Comparison of ENCODE assay signal across 32 cellular contexts in genomic region chr7:16826061-16826460, GRCh38. TPM values are rescaled to one million over a fixed set of nuclear protein-coding genes. Genes with fewer than 3 reads are reported as not detected.
"Had no signal": no experiment of that assay in that cellular context is flagged by ENCODE, and none has a peak within 500 bp of the region (broad histone marks: within the 10 kb centered on the region; RNA-seq: fewer than 3 reads in every experiment).

No MANE protein-coding gene starts in this region.

- H3K9me3 ChIP-seq: mucosa of descending colon, ovary, right lobe of liver, stomach, testis, thyroid gland, upper lobe of right lung had no signal

- H3K4me3 Mint-ChIP-seq: memory B cell; naive thymus-derived CD4-positive, alpha-beta T cell; natural killer cell treated with Interleukin-12 subunit alpha and Interleukin-12 subunit beta and Interleukin-15 and Interleukin-18, amount 100 ng/mL, for 72 hours; stimulated activated memory B cell treated with anti-CD40 and anti-IgM and Interleukin-4, amounts not matched to agents 10 μg/mL and 1 μg/mL and 100 μg/mL, for 72 hours had no signal

- H3K27me3 Mint-ChIP-seq: progenitor cell of endocrine pancreas had no signal

- H3K4me2 ChIP-seq: smooth muscle cell had no signal

- H3K4me3 ChIP-seq: left ventricle myocardium inferior, lung, mucosa of descending colon, ovary, right atrium auricular region, right lobe of liver, smooth muscle cell, stomach, testis, thyroid gland, transverse colon, upper lobe of right lung had no signal

- H3K27ac ChIP-seq: left ventricle myocardium inferior, ovary, right atrium auricular region, right lobe of liver, stomach, testis, thyroid gland, transverse colon, upper lobe of right lung had no signal

- H3K36me3 ChIP-seq: left ventricle myocardium inferior, ovary, right atrium auricular region, right lobe of liver, stomach, thyroid gland, transverse colon, upper lobe of right lung had no signal

- H3K4me1 Mint-ChIP-seq: memory B cell; naive thymus-derived CD4-positive, alpha-beta T cell; stimulated activated memory B cell treated with anti-CD40 and anti-IgM and Interleukin-4, amounts not matched to agents 10 μg/mL and 1 μg/mL and 100 μg/mL, for 72 hours had no signal

- ATAC-seq: mucosa of descending colon; naive thymus-derived CD4-positive, alpha-beta T cell; right lobe of liver; stimulated activated memory B cell treated with anti-CD40 and anti-IgM and Interleukin-4, amounts not matched to agents 10 μg/mL and 1 μg/mL and 100 μg/mL, for 72 hours; stimulated activated naive CD8-positive, alpha-beta T cell treated with anti-CD3 and anti-CD28 coated beads, Interleukin-15, Interleukin-2, amounts not matched to agents 100 U/mL and 50 U/mL, for 24 hours; upper lobe of right lung had no signal

- DNase-seq: islet precursor cell; left ventricle myocardium inferior; midbrain; mucosa of descending colon; naive thymus-derived CD4-positive, alpha-beta T cell; ovary; right lobe of liver; stimulated activated CD4-positive, alpha-beta T cell treated with anti-CD3 and anti-CD28 coated beads, Interleukin-1b, Interleukin-23, amount 100 ng/mL, for 48 hours; stimulated activated CD4-positive, alpha-beta T cell treated with anti-CD3 and anti-CD28 coated beads, Interleukin-2, amount 100 ng/mL, for 48 hours; stimulated activated CD4-positive, alpha-beta T cell treated with anti-CD3 and anti-CD28 coated beads, Interleukin-4, amount 100 ng/mL, for 4 hours; stimulated activated CD8-positive, alpha-beta memory T cell treated with anti-CD3 and anti-CD28 coated beads, Interleukin-4, amount 100 ng/mL, for 48 hours; stimulated activated naive CD8-positive, alpha-beta T cell treated with anti-CD3 and anti-CD28 coated beads, Interleukin-15, Interleukin-2, amounts not matched to agents 100 U/mL and 50 U/mL, for 24 hours; stomach; testis; thyroid gland; transverse colon; upper lobe of right lung had no signal

- H3K36me3 Mint-ChIP-seq: memory B cell; naive thymus-derived CD4-positive, alpha-beta T cell; stimulated activated memory B cell treated with anti-CD40 and anti-IgM and Interleukin-4, amounts not matched to agents 10 μg/mL and 1 μg/mL and 100 μg/mL, for 72 hours had no signal

- H3K27me3 ChIP-seq: ovary, right atrium auricular region, right lobe of liver, stomach, testis, thyroid gland, transverse colon, upper lobe of right lung had no signal

- H3K27ac Mint-ChIP-seq: memory B cell; naive thymus-derived CD4-positive, alpha-beta T cell; natural killer cell treated with Interleukin-12 subunit alpha and Interleukin-12 subunit beta and Interleukin-15 and Interleukin-18, amount 100 ng/mL, for 72 hours; progenitor cell of endocrine pancreas; stimulated activated memory B cell treated with anti-CD40 and anti-IgM and Interleukin-4, amounts not matched to agents 10 μg/mL and 1 μg/mL and 100 μg/mL, for 72 hours had no signal

- H3K4me1 ChIP-seq: left ventricle myocardium inferior, right atrium auricular region, testis, thyroid gland, upper lobe of right lung had no signal

RNA-seq across cellular contexts. Expression of gene AGR2, which starts 21.3 kb away (rescaled TPM):
- total RNA-seq: left ventricle myocardium inferior; myocyte; naive thymus-derived CD4-positive, alpha-beta T cell; natural killer cell treated with Interleukin-12 subunit alpha and Interleukin-12 subunit beta and Interleukin-15 and Interleukin-18, amount 100 ng/mL, for 72 hours; pulmonary artery endothelial cell; right atrium auricular region had no signal
- polyA plus RNA-seq: naive thymus-derived CD4-positive, alpha-beta T cell; neural cell had no signal

RNA-seq across cellular contexts. Expression of gene AGR3, which starts 55.7 kb away (rescaled TPM):
- total RNA-seq: kidney epithelial cell; left ventricle myocardium inferior; mesenteric fat pad; myocyte; naive thymus-derived CD4-positive, alpha-beta T cell; natural killer cell treated with Interleukin-12 subunit alpha and Interleukin-12 subunit beta and Interleukin-15 and Interleukin-18, amount 100 ng/mL, for 72 hours; omental fat pad; pulmonary artery endothelial cell; renal cortical epithelial cell; right atrium auricular region; right lobe of liver; skeletal muscle tissue; smooth muscle cell; testis had no signal
- polyA plus RNA-seq: naive thymus-derived CD4-positive, alpha-beta T cell; neural cell; smooth muscle cell had no signal
